ENCODE assay signal across 8 cellular contexts in genomic region chr17:31007695-31008373, GRCh38. TPM values are rescaled to one million over a fixed set of nuclear protein-coding genes. Genes with fewer than 3 reads are reported as not detected.
DNase-seq lines count a peak whose midpoint lies in the region; ATAC-seq and TF ChIP-seq lines count a peak whose summit lies in the region.

No MANE protein-coding gene starts in this region.

- TF ChIP-seq CTCF in AG09309 (IDR thresholded peaks at IDR 0.05; ENCODE audit: control insufficient read depth, insufficient read depth, low read depth, low read length, missing control alignments) (no peak), Loucy (conservative IDR thresholded peaks at IDR 0.05; ENCODE audit: low read length) (no peak)

- H3K27ac ChIP-seq in effector memory CD4-positive, alpha-beta T cell (ENCODE audit: insufficient read depth, low read length, poor library complexity, severe bottlenecking) = peak overlapping the region; percentile 56

- no peaks in the 10 kb centered on the region for H3K79me2 ChIP-seq in Loucy (ENCODE audit: insufficient read depth, low read length)

- H3K36me3 ChIP-seq in Loucy (ENCODE audit: insufficient read depth, low read length) = no peaks in the 10 kb centered on the region
- H3K36me3 ChIP-seq in effector memory CD4-positive, alpha-beta T cell (ENCODE audit: control insufficient read depth, insufficient read depth, low read length) = no peaks in the 10 kb centered on the region

- H3K9me2 ChIP-seq in Loucy (replicated peaks; ENCODE audit: low read depth, low read length) = no peaks in the 10 kb centered on the region

- DNase-seq in AG09309 (ENCODE audit: low read depth) = no peak
- no peak for DNase-seq in effector memory CD4-positive, alpha-beta T cell
- DNase-seq in natural killer cell treated with Interleukin-12 subunit alpha and Interleukin-12 subunit beta and Interleukin-15 and Interleukin-18, amount 100 ng/mL, for 72 hours (ENCODE audit: low spot score) = no peak
- DNase-seq in NCI-H2227 (lab: John Stamatoyannopoulos, UW; ENCODE audit: unreplicated experiment) = no peak
- no peak for DNase-seq in mesenteric fat pad (ENCODE audit: low spot score)

- no peaks in the 10 kb centered on the region for H3K4me1 ChIP-seq in Loucy (ENCODE audit: insufficient read depth, low read length, poor library complexity, severe bottlenecking)
- H3K4me1 ChIP-seq in effector memory CD4-positive, alpha-beta T cell (ENCODE audit: control insufficient read depth, insufficient read depth, low read length, poor library complexity, severe bottlenecking) = peaks cover 3% of the 10 kb centered on the region

- ATAC-seq in natural killer cell treated with Interleukin-12 subunit alpha and Interleukin-12 subunit beta and Interleukin-15 and Interleukin-18, amount 100 ng/mL, for 72 hours = no peak
- ATAC-seq in GM21786 (IDR thresholded peaks at IDR 0.05; ENCODE audit: unreplicated experiment) = no peak
- ATAC-seq in SK-N-SH treated with all-trans-retinoic acid at 6 μM for 48 hours = no peak

- no peaks in the 10 kb centered on the region for H3F3A ChIP-seq in Loucy (ENCODE audit: low read depth)

- H3K27me3 ChIP-seq in Loucy (ENCODE audit: insufficient read depth, low read length, poor library complexity, severe bottlenecking) = no peaks in the 10 kb centered on the region
- no peaks in the 10 kb centered on the region for H3K27me3 ChIP-seq in effector memory CD4-positive, alpha-beta T cell (replicated peaks; ENCODE audit: control insufficient read depth, insufficient read depth, low read length, poor library complexity, severe bottlenecking)

- no peaks in the 10 kb centered on the region for H3K9me3 ChIP-seq in Loucy (ENCODE audit: insufficient read depth, low read depth, low read length)
- no peaks in the 10 kb centered on the region for H3K9me3 ChIP-seq in effector memory CD4-positive, alpha-beta T cell (ENCODE audit: control insufficient read depth, low read length)

- H3K4me3 ChIP-seq in AG09309 (ENCODE audit: control insufficient read depth, low read depth, low read length) (peak overlapping the region; percentile 31), Loucy (ENCODE audit: low read length, poor library complexity, severe bottlenecking) (peak overlapping the region; percentile 60)
- peak overlapping the region; percentile 78 for H3K4me3 ChIP-seq in effector memory CD4-positive, alpha-beta T cell (ENCODE audit: insufficient read depth, low read depth, low read length, poor library complexity, severe bottlenecking)

- H3K27ac Mint-ChIP-seq in natural killer cell treated with Interleukin-12 subunit alpha and Interleukin-12 subunit beta and Interleukin-15 and Interleukin-18, amount 100 ng/mL, for 72 hours = peak overlapping the region; percentile 76 to 91

- peak overlapping the region; percentile 31 for H3K4me2 ChIP-seq in Loucy (ENCODE audit: low read depth, low read length, poor library complexity, severe bottlenecking)

- H3K36me3 Mint-ChIP-seq in natural killer cell treated with Interleukin-12 subunit alpha and Interleukin-12 subunit beta and Interleukin-15 and Interleukin-18, amount 100 ng/mL, for 72 hours = no peaks in the 10 kb centered on the region

- no peaks in the 10 kb centered on the region for H3K27me3 Mint-ChIP-seq in natural killer cell treated with Interleukin-12 subunit alpha and Interleukin-12 subunit beta and Interleukin-15 and Interleukin-18, amount 100 ng/mL, for 72 hours

- H3K9ac ChIP-seq in Loucy (ENCODE audit: low read depth, low read length, poor library complexity, severe bottlenecking) = peak overlapping the region; percentile 32

- no peaks in the 10 kb centered on the region for H4K20me1 ChIP-seq in Loucy (ENCODE audit: insufficient read depth, low read length, poor library complexity, severe bottlenecking)

- H2AFZ ChIP-seq in Loucy (ENCODE audit: low read length) = peak overlapping the region; percentile 26; the same call in 1 of the 2 replicates

- no peaks in the 10 kb centered on the region for H3K9me3 Mint-ChIP-seq in natural killer cell treated with Interleukin-12 subunit alpha and Interleukin-12 subunit beta and Interleukin-15 and Interleukin-18, amount 100 ng/mL, for 72 hours

- H3K4me3 Mint-ChIP-seq in natural killer cell treated with Interleukin-12 subunit alpha and Interleukin-12 subunit beta and Interleukin-15 and Interleukin-18, amount 100 ng/mL, for 72 hours = peak overlapping the region; percentile 86

- peaks cover 17 to 29% of the 10 kb centered on the region in 2 donors for H3K4me1 Mint-ChIP-seq in natural killer cell treated with Interleukin-12 subunit alpha and Interleukin-12 subunit beta and Interleukin-15 and Interleukin-18, amount 100 ng/mL, for 72 hours (ENCODE audit: low read depth in 2 of 2)

TF ChIP-seq in SK-N-SH treated with all-trans-retinoic acid at 6 μM for 48 hours, 23 proteins besides CTCF, POLR2A, EP300 and RAD21:
- no peak for TF ChIP-seq RARB (CRISPR knock-in tag; IDR thresholded peaks at IDR 0.05)
- no peak for TF ChIP-seq TOX (CRISPR knock-in tag; IDR thresholded peaks at IDR 0.05; ENCODE audit: borderline replicate concordance)
- no peak for TF ChIP-seq ISL1 (CRISPR knock-in tag; IDR thresholded peaks at IDR 0.05)
- no peak for TF ChIP-seq BACH2 (CRISPR knock-in tag; IDR thresholded peaks at IDR 0.05; ENCODE audit: borderline replicate concordance)
- TF ChIP-seq ZC3H10 (CRISPR knock-in tag; IDR thresholded peaks at IDR 0.05) = no peak
- no peak for TF ChIP-seq ARNTL (CRISPR knock-in tag; IDR thresholded peaks at IDR 0.05; ENCODE audit: borderline replicate concordance, low read depth)
- TF ChIP-seq PATZ1 (CRISPR knock-in tag; IDR thresholded peaks at IDR 0.05; ENCODE audit: borderline replicate concordance) = no peak
- no peak for TF ChIP-seq CSDC2 (CRISPR knock-in tag; IDR thresholded peaks at IDR 0.05)
- TF ChIP-seq TCF4 (CRISPR knock-in tag; IDR thresholded peaks at IDR 0.05; ENCODE audit: borderline replicate concordance) = no peak

RNA-seq across cellular contexts. Expression of gene RNF135, which starts 37.0 kb away (rescaled TPM):
- 1 to 10 TPM; 6.4 to 8.7 TPM for total RNA-seq in natural killer cell treated with Interleukin-12 subunit alpha and Interleukin-12 subunit beta and Interleukin-15 and Interleukin-18, amount 100 ng/mL, for 72 hours
- total RNA-seq in mesenteric fat pad = 32.8 TPM
